Comparison of ENCODE assay signal across 19 cellular contexts in the genomic region with DNA sequence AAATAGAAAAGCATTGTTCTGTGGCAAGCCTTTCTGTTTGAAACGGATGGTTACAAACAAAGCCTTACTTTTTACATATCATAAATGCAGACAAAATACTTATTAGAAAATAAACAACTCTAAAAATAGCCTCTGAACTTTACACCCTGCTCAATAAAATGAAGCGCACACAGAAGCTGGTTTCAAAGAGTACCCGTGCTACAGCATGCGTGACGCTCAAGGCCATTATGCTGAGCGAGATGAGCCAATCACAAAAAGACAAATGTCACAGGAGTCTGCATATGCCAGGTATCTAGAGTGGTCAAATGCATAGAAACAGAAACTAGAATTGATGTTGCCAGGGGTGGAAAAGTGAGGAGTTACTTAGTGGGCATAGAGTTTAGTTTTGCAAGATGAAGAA.
DNase-seq lines count a peak whose midpoint lies in the region; ATAC-seq, FAIRE-seq and TF ChIP-seq lines count a peak whose summit lies in the region.
"Had no signal": no experiment of that assay in that cellular context is flagged by ENCODE, and none has a peak within 500 bp of the region (broad histone marks: within the 10 kb centered on the region; RNA-seq: fewer than 3 reads in every experiment).

No MANE protein-coding gene starts in this region.

- peaks cover 4% of the 10 kb centered on the region; the same call in 1 of the 2 replicates for H3K36me3 ChIP-seq in BLaER1
- no peaks in the 10 kb centered on the region for H3K36me3 ChIP-seq in spleen
- H3K36me3 ChIP-seq: HAP-1 had no signal

- H3K4me3 ChIP-seq in BLaER1 (no peak overlapping the region), spleen (no peak overlapping the region)
- H3K4me3 ChIP-seq: GM12878, GM23338, HAP-1 had no signal

- no peak overlapping the region for H3K4me2 ChIP-seq in BLaER1
- H3K4me2 ChIP-seq: GM23338 had no signal

- ATAC-seq in left lobe of liver = peak; percentile 44
- ATAC-seq: GM12878, GM23338 had no signal

- H3K9ac ChIP-seq in BLaER1 = no peak overlapping the region

- peaks cover 51% of the 10 kb centered on the region for H3K4me1 Mint-ChIP-seq in activated naive CD4-positive, alpha-beta T cell treated with anti-CD3 and anti-CD28 coated beads, Interleukin-2, amount 10 ng/mL, durations not matched to agents 7 days and 5 days
- H3K4me1 Mint-ChIP-seq: CD14-positive monocyte had no signal

- DNase-seq in activated CD8-positive, alpha-beta memory T cell treated with anti-CD3 and anti-CD28 coated beads for 24 hours = peak; percentile 7
- no peak for DNase-seq in activated CD8-positive, alpha-beta memory T cell treated with anti-CD3 and anti-CD28 coated beads, Interleukin-2, amount 50 U/mL, for 48 hours
- DNase-seq in left lobe of liver (ENCODE audit: low spot score) (no peak), H54 (ENCODE audit: insufficient read length, low spot score) (no peak), spleen (no peak)
- no peak for DNase-seq in activated naive CD4-positive, alpha-beta T cell treated with anti-CD3 and anti-CD28 coated beads, Interleukin-2, amount 10 ng/mL, durations not matched to agents 7 days and 5 days
- DNase-seq: CD4-positive, alpha-beta T cell; CD8-positive, alpha-beta memory T cell; DMS 273 treated with DMSO at 0.1 percent for 48 hours; DMS79; EL; GDM1; HFFc6 had no signal

- H3K9me3 Mint-ChIP-seq in activated naive CD4-positive, alpha-beta T cell treated with anti-CD3 and anti-CD28 coated beads, Interleukin-2, amount 10 ng/mL, durations not matched to agents 7 days and 5 days = no peaks in the 10 kb centered on the region
- H3K9me3 Mint-ChIP-seq: CD8-positive, alpha-beta memory T cell; GM23338; HFFc6 had no signal

- H3K4me3 Mint-ChIP-seq in activated naive CD4-positive, alpha-beta T cell treated with anti-CD3 and anti-CD28 coated beads, Interleukin-2, amount 10 ng/mL, durations not matched to agents 7 days and 5 days = no peak overlapping the region
- H3K4me3 Mint-ChIP-seq: CD14-positive monocyte; CD4-positive, alpha-beta T cell; CD8-positive, alpha-beta memory T cell; GM23338; HFFc6 had no signal

- H4K20me1 ChIP-seq in BLaER1 = no peaks in the 10 kb centered on the region

- CTCF ChIA-PET in activated naive CD4-positive, alpha-beta T cell treated with anti-CD3 and anti-CD28 coated beads, Interleukin-2, amount 10 ng/mL, durations not matched to agents 7 days and 5 days (lab: Charles Lee) = no interaction called here

- intact Hi-C loops in spleen (cut with DNase I; ENCODE audit: low total_unique reads) = no loop called here

- H3K27ac ChIP-seq in BLaER1 (peak overlapping the region; percentile 71), spleen (no peak overlapping the region)

- no peaks in the 10 kb centered on the region for H3K27me3 Mint-ChIP-seq in activated naive CD4-positive, alpha-beta T cell treated with anti-CD3 and anti-CD28 coated beads, Interleukin-2, amount 10 ng/mL, durations not matched to agents 7 days and 5 days
- H3K27me3 Mint-ChIP-seq: CD4-positive, alpha-beta T cell; CD8-positive, alpha-beta memory T cell had no signal

- no peak for TF ChIP-seq POLR2A in H54 (IDR thresholded peaks at IDR 0.05; ENCODE audit: low read depth, low read length)
- TF ChIP-seq POLR2A in spleen (IDR thresholded peaks at IDR 0.05) = no peak

- peaks cover 14% of the 10 kb centered on the region for H3K36me3 Mint-ChIP-seq in activated naive CD4-positive, alpha-beta T cell treated with anti-CD3 and anti-CD28 coated beads, Interleukin-2, amount 10 ng/mL, durations not matched to agents 7 days and 5 days
- H3K36me3 Mint-ChIP-seq: CD14-positive monocyte had no signal

- peaks cover 83% of the 10 kb centered on the region for H3K4me1 ChIP-seq in BLaER1
- no peaks in the 10 kb centered on the region for H3K4me1 ChIP-seq in spleen
- H3K4me1 ChIP-seq: HAP-1 had no signal

- peaks cover 32% of the 10 kb centered on the region for H3K9me3 ChIP-seq in BLaER1
- H3K9me3 ChIP-seq in spleen = no peaks in the 10 kb centered on the region
- H3K9me3 ChIP-seq: HAP-1 had no signal

- H3K27ac Mint-ChIP-seq in activated naive CD4-positive, alpha-beta T cell treated with anti-CD3 and anti-CD28 coated beads, Interleukin-2, amount 10 ng/mL, durations not matched to agents 7 days and 5 days = no peak overlapping the region
- H3K27ac Mint-ChIP-seq: CD4-positive, alpha-beta T cell; CD8-positive, alpha-beta memory T cell; GM23338; HFFc6 had no signal

- WGBS in spleen, 5 donors = 91 to 95% (median 93%) methylated on average over 6 of the region's 6 CpGs

- H3K27me3 ChIP-seq in BLaER1 (no peaks in the 10 kb centered on the region), spleen (replicated peaks in 1 of 7) (no peaks in the 10 kb centered on the region)

- no peak for TF ChIP-seq CTCF in spleen (IDR thresholded peaks at IDR 0.05 in 8 of 11, conservative IDR thresholded peaks at IDR 0.05 in 3 of 11)

- no peak for FAIRE-seq in H54 (lab: Jason Lieb, UNC)
- FAIRE-seq: D721Med, GM12878 had no signal
